Comparison of ENCODE assay signal across 3 cellular contexts in the genomic region with DNA sequence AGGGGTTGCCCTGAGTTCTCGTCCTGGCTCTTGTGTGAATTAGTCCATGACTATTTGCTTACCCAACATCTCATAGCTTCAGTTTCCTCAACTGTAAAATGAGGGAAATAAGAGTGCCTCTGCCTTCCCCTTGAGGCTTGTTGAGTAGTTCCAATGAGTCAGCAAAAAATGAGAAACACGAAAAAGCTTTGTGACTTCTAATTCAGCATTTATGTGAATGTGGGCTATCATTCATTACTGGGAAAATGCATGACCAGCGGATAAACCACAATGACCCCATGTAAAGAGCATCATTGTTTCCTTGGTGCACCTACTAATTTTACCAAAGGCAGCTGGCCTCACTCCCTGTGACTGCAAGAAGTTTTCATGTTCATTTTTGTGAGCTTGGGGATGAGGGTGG.
TF ChIP-seq lines count a peak whose summit lies in the region.

No MANE protein-coding gene starts in this region.

TF ChIP-seq in IMR-90, 13 proteins besides CTCF, POLR2A, EP300 and RAD21:
- TF ChIP-seq MAFK (IDR thresholded peaks at IDR 0.05; ENCODE audit: low read depth, low read length) (peak; percentile 92), FOS (IDR thresholded peaks at IDR 0.05; ENCODE audit: low read depth, low read length) (no peak), NFE2L2 (IDR thresholded peaks at IDR 0.05; ENCODE audit: low read depth, low read length) (peak; percentile 89), MXI1 (IDR thresholded peaks at IDR 0.05; ENCODE audit: borderline replicate concordance, low read depth, low read length) (no peak)

TF ChIP-seq in K562, 482 proteins besides CTCF, POLR2A, EP300 and RAD21 (continues in another document):
- no peak for TF ChIP-seq KLF10 (CRISPR knock-in tag; IDR thresholded peaks at IDR 0.05)
- TF ChIP-seq ZZZ3 (IDR thresholded peaks at IDR 0.05) = no peak
- TF ChIP-seq, protein P1, sequence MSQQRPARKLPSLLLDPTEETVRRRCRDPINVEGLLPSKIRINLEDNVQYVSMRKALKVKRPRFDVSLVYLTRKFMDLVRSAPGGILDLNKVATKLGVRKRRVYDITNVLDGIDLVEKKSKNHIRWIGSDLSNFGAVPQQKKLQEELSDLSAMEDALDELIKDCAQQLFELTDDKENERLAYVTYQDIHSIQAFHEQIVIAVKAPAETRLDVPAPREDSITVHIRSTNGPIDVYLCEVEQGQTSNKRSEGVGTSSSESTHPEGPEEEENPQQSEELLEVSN (IDR thresholded peaks at IDR 0.05; ENCODE audit: borderline replicate concordance in 1 of 2, extremely low read depth in 1 of 2, insufficient read depth in 1 of 2, insufficient read length in 1 of 2, low read depth in 1 of 2, low read length in 1 of 2, poor library complexity in 1 of 2, severe bottlenecking in 1 of 2) = no peak
- no peak for TF ChIP-seq ZNF174 (CRISPR knock-in tag; IDR thresholded peaks at IDR 0.05)
- TF ChIP-seq KDM2B (CRISPR knock-in tag; IDR thresholded peaks at IDR 0.05) = no peak
- no peak for TF ChIP-seq RBM39 (optimal IDR thresholded peaks at IDR 0.05; ENCODE audit: low read depth, low read length)
- TF ChIP-seq CBX8 (IDR thresholded peaks at IDR 0.05; ENCODE audit: borderline replicate concordance, extremely low read depth, low read depth, low read length, poor library complexity, severe bottlenecking) = no peak
- TF ChIP-seq SIRT6 (IDR thresholded peaks at IDR 0.05; ENCODE audit: low read depth, low read length) = no peak
- no peak for TF ChIP-seq FOXK1 (CRISPR knock-in tag; IDR thresholded peaks at IDR 0.05; ENCODE audit: borderline replicate concordance)
- TF ChIP-seq MAFK (IDR thresholded peaks at IDR 0.05; ENCODE audit: low read length) = peak; percentile 79
- TF ChIP-seq BCOR (IDR thresholded peaks at IDR 0.05) = no peak
- TF ChIP-seq, protein P2, sequence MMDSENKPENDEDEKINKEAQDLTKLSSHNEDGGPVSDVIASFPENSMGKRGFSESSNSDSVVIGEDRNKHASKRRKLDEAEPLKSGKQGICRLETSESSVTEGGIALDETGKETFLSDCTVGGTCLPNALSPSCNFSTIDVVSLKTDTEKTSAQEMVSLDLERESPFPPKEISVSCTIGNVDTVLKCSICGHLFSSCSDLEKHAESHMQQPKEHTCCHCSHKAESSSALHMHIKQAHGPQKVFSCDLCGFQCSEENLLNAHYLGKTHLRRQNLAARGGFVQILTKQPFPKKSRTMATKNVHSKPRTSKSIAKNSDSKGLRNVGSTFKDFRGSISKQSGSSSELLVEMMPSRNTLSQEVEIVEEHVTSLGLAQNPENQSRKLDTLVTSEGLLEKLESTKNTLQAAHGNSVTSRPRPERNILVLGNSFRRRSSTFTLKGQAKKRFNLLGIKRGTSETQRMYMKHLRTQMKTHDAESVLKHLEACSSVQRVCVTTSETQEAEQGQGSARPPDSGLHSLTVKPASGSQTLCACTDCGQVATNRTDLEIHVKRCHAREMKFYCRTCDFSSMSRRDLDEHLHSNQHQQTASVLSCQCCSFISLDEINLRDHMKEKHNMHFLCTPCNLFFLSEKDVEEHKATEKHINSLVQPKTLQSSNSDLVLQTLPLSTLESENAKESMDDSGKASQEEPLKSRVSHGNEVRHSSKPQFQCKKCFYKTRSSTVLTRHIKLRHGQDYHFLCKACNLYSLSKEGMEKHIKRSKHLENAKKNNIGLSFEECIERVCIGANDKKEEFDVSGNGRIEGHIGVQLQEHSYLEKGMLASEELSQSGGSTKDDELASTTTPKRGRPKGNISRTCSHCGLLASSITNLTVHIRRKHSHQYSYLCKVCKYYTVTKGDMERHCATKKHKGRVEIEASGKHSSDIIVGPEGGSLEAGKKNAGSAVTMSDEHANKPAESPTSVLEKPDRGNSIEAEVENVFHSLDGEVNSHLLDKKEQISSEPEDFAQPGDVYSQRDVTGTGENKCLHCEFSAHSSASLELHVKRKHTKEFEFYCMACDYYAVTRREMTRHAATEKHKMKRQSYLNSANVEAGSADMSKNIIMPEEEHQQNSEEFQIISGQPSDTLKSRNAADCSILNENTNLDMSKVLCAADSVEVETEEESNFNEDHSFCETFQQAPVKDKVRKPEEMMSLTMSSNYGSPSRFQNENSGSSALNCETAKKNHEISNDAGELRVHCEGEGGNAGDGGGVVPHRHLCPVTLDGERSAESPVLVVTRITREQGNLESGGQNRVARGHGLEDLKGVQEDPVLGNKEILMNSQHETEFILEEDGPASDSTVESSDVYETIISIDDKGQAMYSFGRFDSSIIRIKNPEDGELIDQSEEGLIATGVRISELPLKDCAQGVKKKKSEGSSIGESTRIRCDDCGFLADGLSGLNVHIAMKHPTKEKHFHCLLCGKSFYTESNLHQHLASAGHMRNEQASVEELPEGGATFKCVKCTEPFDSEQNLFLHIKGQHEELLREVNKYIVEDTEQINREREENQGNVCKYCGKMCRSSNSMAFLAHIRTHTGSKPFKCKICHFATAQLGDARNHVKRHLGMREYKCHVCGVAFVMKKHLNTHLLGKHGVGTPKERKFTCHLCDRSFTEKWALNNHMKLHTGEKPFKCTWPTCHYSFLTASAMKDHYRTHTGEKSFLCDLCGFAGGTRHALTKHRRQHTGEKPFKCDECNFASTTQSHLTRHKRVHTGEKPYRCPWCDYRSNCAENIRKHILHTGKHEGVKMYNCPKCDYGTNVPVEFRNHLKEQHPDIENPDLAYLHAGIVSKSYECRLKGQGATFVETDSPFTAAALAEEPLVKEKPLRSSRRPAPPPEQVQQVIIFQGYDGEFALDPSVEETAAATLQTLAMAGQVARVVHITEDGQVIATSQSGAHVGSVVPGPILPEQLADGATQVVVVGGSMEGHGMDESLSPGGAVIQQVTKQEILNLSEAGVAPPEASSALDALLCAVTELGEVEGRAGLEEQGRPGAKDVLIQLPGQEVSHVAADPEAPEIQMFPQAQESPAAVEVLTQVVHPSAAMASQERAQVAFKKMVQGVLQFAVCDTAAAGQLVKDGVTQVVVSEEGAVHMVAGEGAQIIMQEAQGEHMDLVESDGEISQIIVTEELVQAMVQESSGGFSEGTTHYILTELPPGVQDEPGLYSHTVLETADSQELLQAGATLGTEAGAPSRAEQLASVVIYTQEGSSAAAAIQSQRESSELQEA (IDR thresholded peaks at IDR 0.05; ENCODE audit: low read depth) = no peak
- TF ChIP-seq NCOA1 (IDR thresholded peaks at IDR 0.05; ENCODE audit: low read depth) = no peak
- peak; percentile 88 for TF ChIP-seq MAFG (tag; conservative IDR thresholded peaks at IDR 0.05)
- TF ChIP-seq, protein P3, sequence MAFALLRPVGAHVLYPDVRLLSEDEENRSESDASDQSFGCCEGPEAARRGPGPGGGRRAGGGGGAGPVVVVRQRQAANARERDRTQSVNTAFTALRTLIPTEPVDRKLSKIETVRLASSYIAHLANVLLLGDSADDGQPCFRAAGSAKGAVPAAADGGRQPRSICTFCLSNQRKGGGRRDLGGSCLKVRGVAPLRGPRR (CRISPR knock-in tag; IDR thresholded peaks at IDR 0.05) = no peak
- no peak for TF ChIP-seq CBFA2T2 (conservative IDR thresholded peaks at IDR 0.05)
- TF ChIP-seq, protein P4, sequence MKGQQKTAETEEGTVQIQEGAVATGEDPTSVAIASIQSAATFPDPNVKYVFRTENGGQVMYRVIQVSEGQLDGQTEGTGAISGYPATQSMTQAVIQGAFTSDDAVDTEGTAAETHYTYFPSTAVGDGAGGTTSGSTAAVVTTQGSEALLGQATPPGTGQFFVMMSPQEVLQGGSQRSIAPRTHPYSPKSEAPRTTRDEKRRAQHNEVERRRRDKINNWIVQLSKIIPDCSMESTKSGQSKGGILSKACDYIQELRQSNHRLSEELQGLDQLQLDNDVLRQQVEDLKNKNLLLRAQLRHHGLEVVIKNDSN (CRISPR knock-in tag; IDR thresholded peaks at IDR 0.05) = no peak
- peak; percentile 84 for TF ChIP-seq MAFF (IDR thresholded peaks at IDR 0.05; ENCODE audit: low read length)
- no peak for TF ChIP-seq ZNF766 (CRISPR knock-in tag; conservative IDR thresholded peaks at IDR 0.05)
- TF ChIP-seq ATF1 (CRISPR knock-in tag; IDR thresholded peaks at IDR 0.05) = no peak
- no peak for TF ChIP-seq ATF1 (tag; IDR thresholded peaks at IDR 0.05)

TF ChIP-seq in WTC11, 78 proteins besides CTCF, POLR2A, EP300 and RAD21:
- TF ChIP-seq, protein P4 (CRISPR knock-in tag; IDR thresholded peaks at IDR 0.05) = no peak
- TF ChIP-seq ZBTB43 (CRISPR knock-in tag; IDR thresholded peaks at IDR 0.05) (no peak), OVOL2 (CRISPR knock-in tag; IDR thresholded peaks at IDR 0.05; ENCODE audit: borderline replicate concordance) (no peak), ZNF219 (CRISPR knock-in tag; IDR thresholded peaks at IDR 0.05; ENCODE audit: borderline replicate concordance) (no peak), ZNF232 (CRISPR knock-in tag; IDR thresholded peaks at IDR 0.05) (no peak), RELA (CRISPR knock-in tag; IDR thresholded peaks at IDR 0.05; ENCODE audit: borderline replicate concordance) (no peak), NFATC4 (CRISPR knock-in tag; IDR thresholded peaks at IDR 0.05) (no peak)
- TF ChIP-seq, protein P5, sequence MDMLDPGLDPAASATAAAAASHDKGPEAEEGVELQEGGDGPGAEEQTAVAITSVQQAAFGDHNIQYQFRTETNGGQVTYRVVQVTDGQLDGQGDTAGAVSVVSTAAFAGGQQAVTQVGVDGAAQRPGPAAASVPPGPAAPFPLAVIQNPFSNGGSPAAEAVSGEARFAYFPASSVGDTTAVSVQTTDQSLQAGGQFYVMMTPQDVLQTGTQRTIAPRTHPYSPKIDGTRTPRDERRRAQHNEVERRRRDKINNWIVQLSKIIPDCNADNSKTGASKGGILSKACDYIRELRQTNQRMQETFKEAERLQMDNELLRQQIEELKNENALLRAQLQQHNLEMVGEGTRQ (CRISPR knock-in tag; IDR thresholded peaks at IDR 0.05) = no peak
- TF ChIP-seq, protein P6, sequence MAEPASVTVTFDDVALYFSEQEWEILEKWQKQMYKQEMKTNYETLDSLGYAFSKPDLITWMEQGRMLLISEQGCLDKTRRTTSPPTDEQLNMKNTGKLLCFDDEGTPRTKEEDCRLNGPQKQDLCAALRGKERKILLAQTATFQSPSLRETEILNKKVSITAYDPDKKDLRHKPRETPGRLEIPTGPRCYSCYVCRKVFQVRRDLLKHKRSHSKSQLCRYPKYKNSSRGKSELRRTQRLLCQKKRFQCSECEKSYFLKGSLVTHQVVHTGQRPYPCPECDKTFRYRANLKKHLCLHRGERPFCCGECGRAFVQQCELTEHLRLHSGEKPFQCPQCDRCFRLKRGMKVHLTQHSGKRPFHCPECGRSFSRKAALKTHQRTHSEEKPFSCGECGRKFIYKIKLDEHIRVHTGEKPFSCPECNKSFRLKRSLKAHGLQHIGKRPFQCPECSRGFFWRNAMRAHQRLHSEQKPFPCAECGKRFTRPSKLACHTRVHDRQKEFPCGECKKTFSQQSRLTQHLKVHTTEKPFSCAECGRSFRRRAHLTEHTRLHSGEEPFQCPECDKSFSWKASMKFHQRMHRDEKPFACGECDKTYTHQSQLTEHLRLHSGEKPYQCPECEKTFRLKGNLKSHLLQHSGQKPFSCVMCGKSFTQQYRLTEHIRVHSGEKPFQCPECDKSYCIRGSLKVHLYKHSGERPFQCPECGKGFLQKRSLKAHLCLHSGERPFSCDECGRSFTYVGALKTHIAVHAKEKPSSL (CRISPR knock-in tag; conservative IDR thresholded peaks at IDR 0.05) = no peak
- TF ChIP-seq, protein P7, sequence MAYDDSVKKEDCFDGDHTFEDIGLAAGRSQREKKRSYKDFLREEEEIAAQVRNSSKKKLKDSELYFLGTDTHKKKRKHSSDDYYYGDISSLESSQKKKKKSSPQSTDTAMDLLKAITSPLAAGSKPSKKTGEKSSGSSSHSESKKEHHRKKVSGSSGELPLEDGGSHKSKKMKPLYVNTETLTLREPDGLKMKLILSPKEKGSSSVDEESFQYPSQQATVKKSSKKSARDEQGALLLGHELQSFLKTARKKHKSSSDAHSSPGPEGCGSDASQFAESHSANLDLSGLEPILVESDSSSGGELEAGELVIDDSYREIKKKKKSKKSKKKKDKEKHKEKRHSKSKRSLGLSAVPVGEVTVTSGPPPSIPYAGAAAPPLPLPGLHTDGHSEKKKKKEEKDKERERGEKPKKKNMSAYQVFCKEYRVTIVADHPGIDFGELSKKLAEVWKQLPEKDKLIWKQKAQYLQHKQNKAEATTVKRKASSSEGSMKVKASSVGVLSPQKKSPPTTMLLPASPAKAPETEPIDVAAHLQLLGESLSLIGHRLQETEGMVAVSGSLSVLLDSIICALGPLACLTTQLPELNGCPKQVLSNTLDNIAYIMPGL (CRISPR knock-in tag; IDR thresholded peaks at IDR 0.05) = no peak
- TF ChIP-seq, protein P8, sequence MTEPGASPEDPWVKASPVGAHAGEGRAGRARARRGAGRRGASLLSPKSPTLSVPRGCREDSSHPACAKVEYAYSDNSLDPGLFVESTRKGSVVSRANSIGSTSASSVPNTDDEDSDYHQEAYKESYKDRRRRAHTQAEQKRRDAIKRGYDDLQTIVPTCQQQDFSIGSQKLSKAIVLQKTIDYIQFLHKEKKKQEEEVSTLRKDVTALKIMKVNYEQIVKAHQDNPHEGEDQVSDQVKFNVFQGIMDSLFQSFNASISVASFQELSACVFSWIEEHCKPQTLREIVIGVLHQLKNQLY (CRISPR knock-in tag; IDR thresholded peaks at IDR 0.05) = no peak
